Comparison of ENCODE assay signal across 8 cellular contexts in genomic region chr13:43786766-43787517, GRCh38. TPM values are rescaled to one million over a fixed set of nuclear protein-coding genes. Genes with fewer than 3 reads are reported as not detected.
A peak's percentile ranks its signal among the peaks of the same experiment; 100 is the strongest.
DNase-seq lines count a peak whose midpoint lies in the region; ATAC-seq lines count a peak whose summit lies in the region.

Gene ENOX1 (minus strand): TSS chr13:43786972.

- H3K4me1 Mint-ChIP-seq in T-helper 17 cell, result peaks cover 3% of the 10 kb centered on the region

- DNase-seq in activated CD4-positive, alpha-beta T cell treated with anti-CD3 and anti-CD28 coated beads for 48 hours, result peak; percentile 50
- no peak for DNase-seq in activated CD4-positive, alpha-beta T cell treated with anti-CD3 and anti-CD28 coated beads, Interleukin-2, amount 50 U/mL, for 4 hours
- no peak for DNase-seq in Jurkat, Clone E6-1 (ENCODE audit: low read depth, low spot score)
- no peak for DNase-seq in T-helper 17 cell
- peak; percentile 74 for DNase-seq in dedifferentiated amniotic fluid mesenchymal stem cell (ENCODE audit: extremely low spot score)
- peak; percentile 38 to 39 for DNase-seq in left colon
- peak; percentile 41 for DNase-seq in stimulated activated CD4-positive, alpha-beta T cell treated with anti-CD3 and anti-CD28 coated beads, Interleukin-4, amount 100 ng/mL, for 1 hour
- DNase-seq in NK-92 (lab: John Stamatoyannopoulos, UW; ENCODE audit: unreplicated experiment), result no peak

- H3K27ac Mint-ChIP-seq in T-helper 17 cell, result no peak within 1 kb of the TSS

- peak within 1 kb of the TSS; percentile 48 for H3K4me3 ChIP-seq in Jurkat, Clone E6-1 (ENCODE audit: low read length)

- intact Hi-C loops in left colon (cut with DNase I, micrococcal nuclease), result no loop called here

- H3K4me3 Mint-ChIP-seq in T-helper 17 cell, result peak within 1 kb of the TSS; percentile 89

- no peaks in the 10 kb centered on the region for H3K36me3 Mint-ChIP-seq in T-helper 17 cell (ENCODE audit: low read depth)

- peaks cover 34% of the 10 kb centered on the region for H3K27me3 Mint-ChIP-seq in T-helper 17 cell

- ATAC-seq in T-helper 17 cell, result peak; percentile 57
- ATAC-seq in left colon, result peak; percentile 72

- no peaks in the 10 kb centered on the region for H3K9me3 ChIP-seq in T-helper 17 cell (ENCODE audit: control insufficient read depth, low read length, poor library complexity, severe bottlenecking)

RNA-seq across cellular contexts. Expression of gene ENOX1, which starts in this region (rescaled TPM):
- polyA plus RNA-seq in Jurkat, Clone E6-1 (2012; ENCODE audit: insufficient read depth, insufficient read length), result not detected
- total RNA-seq in T-helper 17 cell (not detected), left colon (under 1 TPM; 0.09 to 0.87 TPM)

Comparison
In these comparisons a context has a peak if more than half of its experiments do, and no peak if none do; other contexts are left out.
1. DNase-seq: peak in activated CD4-positive, alpha-beta T cell treated with anti-CD3 and anti-CD28 coated beads for 48 hours (single experiment), dedifferentiated amniotic fluid mesenchymal stem cell (single experiment) and stimulated activated CD4-positive, alpha-beta T cell treated with anti-CD3 and anti-CD28 coated beads, Interleukin-4, amount 100 ng/mL, for 1 hour (single experiment); none in activated CD4-positive, alpha-beta T cell treated with anti-CD3 and anti-CD28 coated beads, Interleukin-2, amount 50 U/mL, for 4 hours (0 of 2), Jurkat, Clone E6-1 (single experiment), T-helper 17 cell (0 of 3) and NK-92 (single experiment).
2. Peak in ATAC-seq in T-helper 17 cell; RNA of the gene not detected or under 1 TPM.
3. Peak in DNase-seq and ATAC-seq in left colon; RNA of the gene not detected or under 1 TPM.